ENCODE assay signal across 9 cellular contexts in genomic region chr18:58535340-58536186, GRCh38.
DNase-seq lines count a peak whose midpoint lies in the region; ATAC-seq lines count a peak whose summit lies in the region.
"Had no signal": no experiment of that assay in that cellular context is flagged by ENCODE, and none has a peak within 500 bp of the region (broad histone marks: within the 10 kb centered on the region; RNA-seq: fewer than 3 reads in every experiment).

No MANE protein-coding gene starts in this region.

- ATAC-seq in HG02678 (IDR thresholded peaks at IDR 0.05; ENCODE audit: unreplicated experiment) = peak; percentile 54
- ATAC-seq: A549 had no signal

- DNase-seq in activated CD4-positive, alpha-beta T cell treated with anti-CD3 and anti-CD28 coated beads for 48 hours = peak; percentile 51
- DNase-seq in activated CD4-positive, alpha-beta T cell treated with anti-CD3 and anti-CD28 coated beads for 4 hours = no peak
- DNase-seq in NOMO-1 treated with dmso at 0.1 percent for 144 hours (lab: John Stamatoyannopoulos, UW; ENCODE audit: unreplicated experiment) (peak; percentile 76), SJCRH30 (no peak)
- no peak for DNase-seq in activated effector memory CD4-positive, alpha-beta T cell treated with Interleukin-2 at 50 U/mL for 16 hours
- no peak for DNase-seq in activated CD8-positive, alpha-beta memory T cell treated with anti-CD3 and anti-CD28 coated beads, Interleukin-2, amount 50 U/mL, for 4 hours

- H3K36me3 ChIP-seq in mesodermal cell (ENCODE audit: control insufficient read depth, insufficient read depth, low read length) = peaks cover 39% of the 10 kb centered on the region
- no peaks in the 10 kb centered on the region for H3K36me3 ChIP-seq in SJCRH30

- H3K4me3 ChIP-seq in mesodermal cell (ENCODE audit: extremely low read depth, insufficient read depth, low read length, poor library complexity, severe bottlenecking) (no peak overlapping the region), SJCRH30 (no peak overlapping the region)
- H3K4me3 ChIP-seq: A549 had no signal

- no peaks in the 10 kb centered on the region for H3K9me3 ChIP-seq in mesodermal cell (ENCODE audit: control insufficient read depth, low read length)
- no peaks in the 10 kb centered on the region for H3K9me3 ChIP-seq in SJCRH30 (replicated peaks)
- H3K9me3 ChIP-seq: A549 had no signal

- H3K4me1 ChIP-seq in mesodermal cell (ENCODE audit: control insufficient read depth, insufficient read depth, low read length, poor library complexity, severe bottlenecking) (peaks cover 38% of the 10 kb centered on the region), SJCRH30 (no peaks in the 10 kb centered on the region)

- no peaks in the 10 kb centered on the region for H3K27me3 ChIP-seq in SJCRH30

- H3K27ac ChIP-seq in mesodermal cell (ENCODE audit: low read depth, low read length, severe bottlenecking) (peak overlapping the region; percentile 68), SJCRH30 (no peak overlapping the region)

- WGBS in mesodermal cell (ENCODE audit: insufficient coverage in 2 of 2), 2 experiments = 95 to 97% methylated on average over 10 to 11 of the region's 14 CpGs

Comparison
In these comparisons a context has a peak if more than half of its experiments do, and no peak if none do; other contexts are left out.
1. DNase-seq: peak in activated CD4-positive, alpha-beta T cell treated with anti-CD3 and anti-CD28 coated beads for 48 hours (single experiment) and NOMO-1 treated with dmso at 0.1 percent for 144 hours (single experiment); none in activated CD4-positive, alpha-beta T cell treated with anti-CD3 and anti-CD28 coated beads for 4 hours (0 of 2), SJCRH30 (0 of 2), activated effector memory CD4-positive, alpha-beta T cell treated with Interleukin-2 at 50 U/mL for 16 hours (single experiment) and activated CD8-positive, alpha-beta memory T cell treated with anti-CD3 and anti-CD28 coated beads, Interleukin-2, amount 50 U/mL, for 4 hours (single experiment).